20 cellular contexts compared by ENCODE assay signal in genomic region chr3:190320594-190321362, GRCh38. TPM values are rescaled to one million over a fixed set of nuclear protein-coding genes. Genes with fewer than 3 reads are reported as not detected.
DNase-seq lines count a peak whose midpoint lies in the region; ATAC-seq and TF ChIP-seq lines count a peak whose summit lies in the region.
"Had no signal": no experiment of that assay in that cellular context is flagged by ENCODE, and none has a peak within 500 bp of the region (broad histone marks: within the 10 kb centered on the region; RNA-seq: fewer than 3 reads in every experiment).

No MANE protein-coding gene starts in this region.

- no peak for DNase-seq in Caco-2
- DNase-seq in PC-3, result no peak
- DNase-seq in epithelial cell of proximal tubule (ENCODE audit: low read depth), result no peak
- DNase-seq in nephron progenitor cell, result no peak
- no peak for DNase-seq in effector memory CD4-positive, alpha-beta T cell
- no peak for DNase-seq in NCI-H2227 treated with DMSO at 0.1 percent for 48 hours (lab: John Stamatoyannopoulos, UW)
- DNase-seq: activated CD4-positive, alpha-beta T cell treated with anti-CD3 and anti-CD28 coated beads, Interleukin-2, amount 50 U/mL, for 4 hours; activated gamma-delta T cell; central memory CD4-positive, alpha-beta T cell; MV-4-11; NCI-H226; Peyer's patch; stimulated activated CD4-positive, alpha-beta T cell treated with anti-CD3 and anti-CD28 coated beads, Interleukin-4, amount 100 ng/mL, for 24 hours; stimulated activated naive CD4-positive, alpha-beta T cell treated with Interleukin-2 at 50 U/mL for 16 hours had no signal

- H3K4me1 Mint-ChIP-seq in Caco-2 (ENCODE audit: low read depth, unreplicated experiment), result peaks cover 24% of the 10 kb centered on the region
- H3K4me1 Mint-ChIP-seq in nephron progenitor cell, result peaks cover 17% of the 10 kb centered on the region

- peaks cover 31% of the 10 kb centered on the region for H3K79me2 ChIP-seq in PC-3 (ENCODE audit: low read length)

- H3K27ac ChIP-seq in PC-3 (ENCODE audit: low read length), result peak overlapping the region; percentile 10
- H3K27ac ChIP-seq in effector memory CD4-positive, alpha-beta T cell (ENCODE audit: insufficient read depth, low read length, poor library complexity, severe bottlenecking), result no peak overlapping the region
- H3K27ac ChIP-seq: BLaER1, Peyer's patch, prostate gland had no signal

- TF ChIP-seq CTCF in Caco-2 (IDR thresholded peaks at IDR 0.05; ENCODE audit: insufficient read depth in 1 of 2, low read depth in 1 of 2, low read length in 1 of 2, severe bottlenecking in 1 of 2, unreplicated experiment in 1 of 2), result no peak
- TF ChIP-seq CTCF in PC-3 (conservative IDR thresholded peaks at IDR 0.05; ENCODE audit: low read depth, low read length), result no peak
- TF ChIP-seq CTCF in epithelial cell of proximal tubule (conservative IDR thresholded peaks at IDR 0.05; ENCODE audit: low read depth, low read length), result no peak
- no peak for TF ChIP-seq CTCF in nephron progenitor cell (IDR thresholded peaks at IDR 0.05)

- H3K36me3 Mint-ChIP-seq in Caco-2 (ENCODE audit: insufficient read depth, unreplicated experiment) (no peaks in the 10 kb centered on the region), nephron progenitor cell (ENCODE audit: low read depth) (no peaks in the 10 kb centered on the region)

- no peaks in the 10 kb centered on the region for H3K27me3 ChIP-seq in Caco-2 (replicated peaks; ENCODE audit: control insufficient read depth, insufficient read depth, low read length)
- no peaks in the 10 kb centered on the region for H3K27me3 ChIP-seq in PC-3 (ENCODE audit: low read length)
- peaks cover 7% of the 10 kb centered on the region for H3K27me3 ChIP-seq in effector memory CD4-positive, alpha-beta T cell (replicated peaks; ENCODE audit: control insufficient read depth, insufficient read depth, low read length, poor library complexity, severe bottlenecking)
- H3K27me3 ChIP-seq: BLaER1, Peyer's patch had no signal

- peaks cover 4% of the 10 kb centered on the region for H3F3A ChIP-seq in PC-3 (ENCODE audit: low read length, unreplicated experiment)

- intact Hi-C loops in Caco-2 (cut with micrococcal nuclease; ENCODE audit: unreplicated experiment) (loop anchor here (1.0 to 5.0 kb wide), 3 partner anchors 13 to 198 kb away; partner anchors contain the start of gene P3H2), PC-3 (cut with micrococcal nuclease) (loop anchor here (5.0 kb wide), 1 partner anchor 303 kb away; no protein-coding TSS in a partner anchor)

- H3K4me3 ChIP-seq in Caco-2 (ENCODE audit: low read depth, low read length), result peak overlapping the region; percentile 66
- H3K4me3 ChIP-seq in PC-3 (ENCODE audit: low read length), result peak overlapping the region; percentile 69
- peak overlapping the region; percentile 88 for H3K4me3 ChIP-seq in epithelial cell of proximal tubule (ENCODE audit: low read depth, low read length)
- H3K4me3 ChIP-seq in effector memory CD4-positive, alpha-beta T cell (ENCODE audit: insufficient read depth, low read depth, low read length, poor library complexity, severe bottlenecking), result no peak overlapping the region
- H3K4me3 ChIP-seq: BLaER1 had no signal

- peaks cover 3% of the 10 kb centered on the region for H3K4me1 ChIP-seq in Caco-2
- peaks cover 20% of the 10 kb centered on the region for H3K4me1 ChIP-seq in PC-3 (ENCODE audit: insufficient read depth, low read length)
- H3K4me1 ChIP-seq in effector memory CD4-positive, alpha-beta T cell (ENCODE audit: control insufficient read depth, insufficient read depth, low read length, poor library complexity, severe bottlenecking), result peaks cover 5% of the 10 kb centered on the region
- H3K4me1 ChIP-seq: prostate gland had no signal

- ATAC-seq in PC-3 (no peak), HG03039 (IDR thresholded peaks at IDR 0.05; ENCODE audit: unreplicated experiment) (no peak), GM19324 (IDR thresholded peaks at IDR 0.05; ENCODE audit: low FRiP score, unreplicated experiment) (no peak)

- CTCF ChIA-PET in Caco-2 (lab: Charles Lee), result interaction anchor here (1.6 to 2.8 kb wide), 5 partner anchors 14 to 193 kb away, joined by 5 to 28 read pairs (median 24); no protein-coding TSS in a partner anchor
- CTCF ChIA-PET in PC-3 (lab: Charles Lee), result interaction anchor here (1.2 to 2.5 kb wide), 3 partner anchors 64 to 360 kb away, joined by 4 to 32 read pairs (median 18); no protein-coding TSS in a partner anchor

- H3K27me3 Mint-ChIP-seq in Caco-2 (ENCODE audit: insufficient read depth, unreplicated experiment) (no peaks in the 10 kb centered on the region), nephron progenitor cell (ENCODE audit: low read depth, poor library complexity) (peaks cover 48% of the 10 kb centered on the region)

- H3K9ac ChIP-seq in PC-3 (ENCODE audit: low read length), result 0 out of 2 replicates have a peak overlapping the region, but pooled peaks have one; percentile 2
- H3K9ac ChIP-seq: BLaER1 had no signal

- BruUV-seq in Caco-2 (replicated peaks; lab: Mats Ljungman, UMichigan) (no TSS peak), PC-3 (replicated peaks; lab: Mats Ljungman, UMichigan) (no TSS peak)

- H3K4me3 Mint-ChIP-seq in Caco-2 (ENCODE audit: unreplicated experiment) (peak overlapping the region; percentile 81), nephron progenitor cell (peak overlapping the region; percentile 87)

- H3K9me3 Mint-ChIP-seq in Caco-2 (ENCODE audit: unreplicated experiment) (no peaks in the 10 kb centered on the region), nephron progenitor cell (no peaks in the 10 kb centered on the region)
- H3K9me3 Mint-ChIP-seq: T-helper 1 cell treated with Interleukin-12 subunit alpha and Interleukin-12 subunit beta and Interleukin-4 antibody, amounts not matched to agents 30 μg/mL and 1 μg/mL, for 36 hours had no signal

- H3K4me2 ChIP-seq in PC-3 (ENCODE audit: low read length), result peak overlapping the region; percentile 94
- H3K4me2 ChIP-seq: BLaER1 had no signal

- H2AFZ ChIP-seq in PC-3 (ENCODE audit: low read length), result no peak overlapping the region

- H3K9me3 ChIP-seq in Caco-2 (no peaks in the 10 kb centered on the region), PC-3 (ENCODE audit: low read length) (no peaks in the 10 kb centered on the region)
- no peaks in the 10 kb centered on the region for H3K9me3 ChIP-seq in effector memory CD4-positive, alpha-beta T cell (ENCODE audit: control insufficient read depth, low read length)
- H3K9me3 ChIP-seq: Peyer's patch, prostate gland had no signal

- H3K9me2 ChIP-seq in PC-3 (replicated peaks; ENCODE audit: low read length), result no peaks in the 10 kb centered on the region

- H3K27ac Mint-ChIP-seq in Caco-2 (ENCODE audit: unreplicated experiment) (peak overlapping the region; percentile 56), nephron progenitor cell (no peak overlapping the region)
- H3K27ac Mint-ChIP-seq: T-helper 1 cell treated with Interleukin-12 subunit alpha and Interleukin-12 subunit beta and Interleukin-4 antibody, amounts not matched to agents 30 μg/mL and 1 μg/mL, for 36 hours had no signal

- POLR2A ChIA-PET in Caco-2 (lab: Charles Lee), result interaction anchor here (2.3 kb wide), 1 partner anchor 14 kb away, joined by 14 read pairs; no protein-coding TSS in a partner anchor
- POLR2A ChIA-PET in PC-3 (lab: Charles Lee; ENCODE audit: unreplicated experiment), result interaction anchor here (0.6 kb wide), 2 partner anchors 14 to 23 kb away, joined by 4 read pairs; no protein-coding TSS in a partner anchor

- H3K36me3 ChIP-seq in Caco-2 (ENCODE audit: control insufficient read depth, insufficient read depth, low read length) (peaks cover 2% of the 10 kb centered on the region; the same call in 1 of the 2 replicates), PC-3 (ENCODE audit: low read depth, low read length) (no peaks in the 10 kb centered on the region)
- no peaks in the 10 kb centered on the region for H3K36me3 ChIP-seq in effector memory CD4-positive, alpha-beta T cell (ENCODE audit: control insufficient read depth, insufficient read depth, low read length)
- H3K36me3 ChIP-seq: BLaER1, Peyer's patch, prostate gland had no signal

- H4K20me1 ChIP-seq in PC-3 (ENCODE audit: low read length), result no peaks in the 10 kb centered on the region
- H4K20me1 ChIP-seq: BLaER1 had no signal

RNA-seq across cellular contexts. Expression of gene CLDN1, which starts 1.5 kb away (rescaled TPM):
- total RNA-seq in Caco-2 (2022) (38.9 and 39.3 TPM in 2 replicates), PC-3 (2014; rRNA removed) (6.8 and 9.6 TPM in 2 replicates), epithelial cell of proximal tubule (155 and 169 TPM in 2 replicates)
- total RNA-seq: G401 had no signal
